20 cellular contexts compared by ENCODE assay signal in genomic region chrX:153993079-153993478, GRCh38.
"Had no signal": no experiment of that assay in that cellular context is flagged by ENCODE, and none has a peak within 500 bp of the region (broad histone marks: within the 10 kb centered on the region; RNA-seq: fewer than 3 reads in every experiment).

No MANE protein-coding gene starts in this region.

- DNase-seq: effector CD4-positive, alpha-beta T cell; endodermal cell; erythroblast; foreskin keratinocyte; left colon; left ventricle myocardium superior; mesendoderm; naive B cell; sigmoid colon; stimulated activated CD4-positive, alpha-beta T cell treated with anti-CD3 and anti-CD28 coated beads, Interleukin-2, amount 100 ng/mL, for 24 hours; stimulated activated CD4-positive, alpha-beta T cell treated with anti-CD3 and anti-CD28 coated beads, Interleukin-4, amount 100 ng/mL, for 4 hours; stimulated activated naive CD4-positive, alpha-beta T cell; stomach; substantia nigra; transverse colon had no signal

- H3K27ac ChIP-seq: coronary artery, foreskin keratinocyte, right atrium auricular region, sigmoid colon, skin epidermis, stomach, thoracic aorta, transverse colon had no signal

- H3K9me3 ChIP-seq: right atrium auricular region, sigmoid colon, stomach, thoracic aorta, transverse colon had no signal

- H3K27me3 ChIP-seq: foreskin keratinocyte, right atrium auricular region, sigmoid colon, transverse colon had no signal

- H3K4me1 ChIP-seq: foreskin keratinocyte, right atrium auricular region, sigmoid colon, stomach, transverse colon had no signal

- ATAC-seq: foreskin keratinocyte, left colon, left ventricle myocardium superior had no signal

- H3K4me3 ChIP-seq: coronary artery, lung, right atrium auricular region, sigmoid colon, skin epidermis, stomach, thoracic aorta, transverse colon had no signal

- H3K36me3 ChIP-seq: right atrium auricular region, sigmoid colon, stomach, thoracic aorta, transverse colon had no signal
